ENCODE assay signal across 1 cellular context in the genomic region with DNA sequence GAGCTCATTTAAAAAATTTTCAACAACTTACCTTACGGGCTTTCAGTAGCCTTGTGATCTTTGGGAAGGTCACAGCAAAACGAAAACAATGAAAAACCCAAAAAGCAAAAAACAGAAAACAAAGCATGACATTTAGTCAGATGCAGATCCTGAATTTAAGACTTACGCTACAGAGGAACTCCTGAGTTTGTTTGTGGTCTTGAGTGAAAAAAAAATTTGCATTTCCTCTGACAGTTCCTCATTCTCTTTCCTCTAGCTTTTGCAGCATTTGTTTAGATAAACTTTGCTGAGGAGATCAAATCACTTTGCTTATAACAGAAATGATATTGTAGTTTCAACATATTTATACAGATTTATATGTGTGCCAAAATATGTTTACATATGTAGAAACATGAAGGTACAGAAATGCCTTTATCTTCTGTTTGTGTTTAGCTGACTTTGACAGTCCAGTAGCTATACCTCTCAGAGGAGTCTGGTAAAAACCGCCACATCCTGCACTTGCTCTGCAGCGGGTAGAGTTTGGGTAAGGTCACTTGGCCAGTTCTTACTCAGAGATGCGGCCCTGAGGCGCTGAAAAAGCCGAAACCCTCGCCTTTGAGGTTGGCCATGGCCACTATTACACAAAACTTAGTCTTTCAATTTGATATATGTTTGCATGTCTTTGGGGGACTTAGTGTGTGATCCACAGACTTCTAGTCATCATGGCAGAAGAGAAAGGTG.
TF ChIP-seq lines count a peak whose summit lies in the region.

No MANE protein-coding gene starts in this region.

TF ChIP-seq in HepG2, 621 proteins besides CTCF, POLR2A, EP300 and RAD21 (continued from another document):
- TF ChIP-seq ZNF260 (CRISPR knock-in tag; IDR thresholded peaks at IDR 0.05; ENCODE audit: borderline replicate concordance, low read depth) = no peak
- TF ChIP-seq HMG20A (CRISPR knock-in tag; IDR thresholded peaks at IDR 0.05; ENCODE audit: borderline replicate concordance) = no peak
- no peak for TF ChIP-seq TP53 (CRISPR knock-in tag; conservative IDR thresholded peaks at IDR 0.05)
- no peak for TF ChIP-seq SETDB1 (CRISPR knock-in tag; IDR thresholded peaks at IDR 0.05; ENCODE audit: borderline replicate concordance)
- TF ChIP-seq ZNF589 (CRISPR knock-in tag; conservative IDR thresholded peaks at IDR 0.05) = no peak
- no peak for TF ChIP-seq ZBTB21 (CRISPR knock-in tag; IDR thresholded peaks at IDR 0.05)
- no peak for TF ChIP-seq MEIS2 (CRISPR knock-in tag; IDR thresholded peaks at IDR 0.05)
- TF ChIP-seq, protein P1, sequence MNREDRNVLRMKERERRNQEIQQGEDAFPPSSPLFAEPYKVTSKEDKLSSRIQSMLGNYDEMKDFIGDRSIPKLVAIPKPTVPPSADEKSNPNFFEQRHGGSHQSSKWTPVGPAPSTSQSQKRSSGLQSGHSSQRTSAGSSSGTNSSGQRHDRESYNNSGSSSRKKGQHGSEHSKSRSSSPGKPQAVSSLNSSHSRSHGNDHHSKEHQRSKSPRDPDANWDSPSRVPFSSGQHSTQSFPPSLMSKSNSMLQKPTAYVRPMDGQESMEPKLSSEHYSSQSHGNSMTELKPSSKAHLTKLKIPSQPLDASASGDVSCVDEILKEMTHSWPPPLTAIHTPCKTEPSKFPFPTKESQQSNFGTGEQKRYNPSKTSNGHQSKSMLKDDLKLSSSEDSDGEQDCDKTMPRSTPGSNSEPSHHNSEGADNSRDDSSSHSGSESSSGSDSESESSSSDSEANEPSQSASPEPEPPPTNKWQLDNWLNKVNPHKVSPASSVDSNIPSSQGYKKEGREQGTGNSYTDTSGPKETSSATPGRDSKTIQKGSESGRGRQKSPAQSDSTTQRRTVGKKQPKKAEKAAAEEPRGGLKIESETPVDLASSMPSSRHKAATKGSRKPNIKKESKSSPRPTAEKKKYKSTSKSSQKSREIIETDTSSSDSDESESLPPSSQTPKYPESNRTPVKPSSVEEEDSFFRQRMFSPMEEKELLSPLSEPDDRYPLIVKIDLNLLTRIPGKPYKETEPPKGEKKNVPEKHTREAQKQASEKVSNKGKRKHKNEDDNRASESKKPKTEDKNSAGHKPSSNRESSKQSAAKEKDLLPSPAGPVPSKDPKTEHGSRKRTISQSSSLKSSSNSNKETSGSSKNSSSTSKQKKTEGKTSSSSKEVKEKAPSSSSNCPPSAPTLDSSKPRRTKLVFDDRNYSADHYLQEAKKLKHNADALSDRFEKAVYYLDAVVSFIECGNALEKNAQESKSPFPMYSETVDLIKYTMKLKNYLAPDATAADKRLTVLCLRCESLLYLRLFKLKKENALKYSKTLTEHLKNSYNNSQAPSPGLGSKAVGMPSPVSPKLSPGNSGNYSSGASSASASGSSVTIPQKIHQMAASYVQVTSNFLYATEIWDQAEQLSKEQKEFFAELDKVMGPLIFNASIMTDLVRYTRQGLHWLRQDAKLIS (CRISPR knock-in tag; IDR thresholded peaks at IDR 0.05) = no peak
- TF ChIP-seq, protein P2, sequence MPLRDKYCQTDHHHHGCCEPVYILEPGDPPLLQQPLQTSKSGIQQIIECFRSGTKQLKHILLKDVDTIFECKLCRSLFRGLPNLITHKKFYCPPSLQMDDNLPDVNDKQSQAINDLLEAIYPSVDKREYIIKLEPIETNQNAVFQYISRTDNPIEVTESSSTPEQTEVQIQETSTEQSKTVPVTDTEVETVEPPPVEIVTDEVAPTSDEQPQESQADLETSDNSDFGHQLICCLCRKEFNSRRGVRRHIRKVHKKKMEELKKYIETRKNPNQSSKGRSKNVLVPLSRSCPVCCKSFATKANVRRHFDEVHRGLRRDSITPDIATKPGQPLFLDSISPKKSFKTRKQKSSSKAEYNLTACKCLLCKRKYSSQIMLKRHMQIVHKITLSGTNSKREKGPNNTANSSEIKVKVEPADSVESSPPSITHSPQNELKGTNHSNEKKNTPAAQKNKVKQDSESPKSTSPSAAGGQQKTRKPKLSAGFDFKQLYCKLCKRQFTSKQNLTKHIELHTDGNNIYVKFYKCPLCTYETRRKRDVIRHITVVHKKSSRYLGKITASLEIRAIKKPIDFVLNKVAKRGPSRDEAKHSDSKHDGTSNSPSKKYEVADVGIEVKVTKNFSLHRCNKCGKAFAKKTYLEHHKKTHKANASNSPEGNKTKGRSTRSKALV (CRISPR knock-in tag; IDR thresholded peaks at IDR 0.05) = no peak
- TF ChIP-seq ZBTB7A (CRISPR knock-in tag; IDR thresholded peaks at IDR 0.05) = no peak
- no peak for TF ChIP-seq ZNF879 (CRISPR knock-in tag; IDR thresholded peaks at IDR 0.05)
- no peak for TF ChIP-seq JUNB (CRISPR knock-in tag; IDR thresholded peaks at IDR 0.05; ENCODE audit: borderline replicate concordance)
